In genomic region chr10:95408148-95408930, GRCh38 we compare ENCODE assay signal across 13 cellular contexts.
DNase-seq lines count a peak whose midpoint lies in the region; FAIRE-seq and TF ChIP-seq lines count a peak whose summit lies in the region.
"Had no signal": no experiment of that assay in that cellular context is flagged by ENCODE, and none has a peak within 500 bp of the region (broad histone marks: within the 10 kb centered on the region; RNA-seq: fewer than 3 reads in every experiment).

No MANE protein-coding gene starts in this region.

- no peaks in the 10 kb centered on the region for H3K79me2 ChIP-seq in H1 (ENCODE audit: control insufficient read depth in 1 of 2, insufficient read depth in 2 of 2, low read length in 2 of 2)

- H3K4me1 ChIP-seq in H1 (replicated peaks in 1 of 4; ENCODE audit: control insufficient read depth in 3 of 4, insufficient read depth in 4 of 4, low read length in 3 of 4) (peaks cover 4 to 12% (median 8%) of the 10 kb centered on the region in 4 experiments), mesenchymal stem cell (ENCODE audit: control insufficient read depth, insufficient read depth, low read depth, low read length) (no peaks in the 10 kb centered on the region), transverse colon (peaks cover 8 to 66% (median 51%) of the 10 kb centered on the region in 4 donors)

- H3K9ac ChIP-seq in H1 (replicated peaks in 1 of 4; ENCODE audit: extremely low read depth in 1 of 4, low read depth in 3 of 4, low read length in 3 of 4) (no peak overlapping the region; a peak in 1 of 7 replicates), mesenchymal stem cell (ENCODE audit: low read length) (peak overlapping the region; percentile 1)

- intact Hi-C loops in transverse colon (cut with DNase I; ENCODE audit: low total_unique reads), result no loop called here

- peak overlapping the region; percentile 33 for H4K5ac ChIP-seq in H1 (ENCODE audit: insufficient read length, low read depth, low read length)

- no peak overlapping the region for H3K56ac ChIP-seq in H1 (replicated peaks; ENCODE audit: insufficient read length, low read depth, low read length)

- in situ Hi-C loops in transverse colon (cut with MboI; ENCODE audit: low pct_ligation_motif_present in 1 of 4, low pct_unique_long_range_greater_than_20kb in 1 of 4, low sequenced_read_pairs in 3 of 4), result no loop called here

- no peaks in the 10 kb centered on the region for H3K9me3 ChIP-seq in H1 (ENCODE audit: insufficient read depth in 2 of 2, low read depth in 1 of 2, low read length in 1 of 2)
- no peaks in the 10 kb centered on the region for H3K9me3 ChIP-seq in mesenchymal stem cell (ENCODE audit: control insufficient read depth, low read length)
- no peaks in the 10 kb centered on the region for H3K9me3 ChIP-seq in transverse colon
- H3K9me3 ChIP-seq: HAP-1 had no signal

- FAIRE-seq in H1 (lab: Jason Lieb, UNC), result no peak
- FAIRE-seq: GM12891, GM19239 had no signal

- H3K18ac ChIP-seq in H1 (ENCODE audit: extremely low read depth, low read length) (0 out of 2 replicates have a peak overlapping the region, but pooled peaks have one; percentile 51), mesenchymal stem cell (ENCODE audit: low read depth in 1 of 2, low read length in 2 of 2) (no peak overlapping the region)

- peaks cover 0 to 9% (median 3%) of the 10 kb centered on the region in 4 experiments; a peak in 2 of 8 replicates for H3K36me3 ChIP-seq in H1 (ENCODE audit: control insufficient read depth in 2 of 4, insufficient read depth in 4 of 4, low read length in 3 of 4)
- no peaks in the 10 kb centered on the region for H3K36me3 ChIP-seq in mesenchymal stem cell (ENCODE audit: control insufficient read depth in 1 of 2, insufficient read depth in 2 of 2, low read depth in 1 of 2, low read length in 2 of 2)
- no peaks in the 10 kb centered on the region for H3K36me3 ChIP-seq in transverse colon
- H3K36me3 ChIP-seq: HAP-1 had no signal

- H3K23me2 ChIP-seq in H1 (ENCODE audit: low read depth, low read length), result no peaks in the 10 kb centered on the region

- TF ChIP-seq EP300 in H1 (IDR thresholded peaks at IDR 0.05; ENCODE audit: borderline replicate concordance in 1 of 2, low read depth in 2 of 2, low read length in 2 of 2) (no peak), transverse colon (IDR thresholded peaks at IDR 0.05; ENCODE audit: low read depth) (no peak)

- TF ChIP-seq RAD21 in H1 (IDR thresholded peaks at IDR 0.05 in 1 of 2, conservative IDR thresholded peaks at IDR 0.05 in 1 of 2; ENCODE audit: low read depth in 2 of 2, low read length in 2 of 2), result no peak

- H2BK20ac ChIP-seq in H1 (ENCODE audit: low read length), result peak overlapping the region; percentile 87; the same call in 1 of the 2 replicates

- H3K4me3 ChIP-seq in H1 (ENCODE audit: extremely low read depth in 1 of 4, insufficient read depth in 2 of 4, low read depth in 3 of 4, low read length in 4 of 4), result peak overlapping the region in 1 of 4 experiments; percentile 43; a peak in 1 of 8 replicates
- no peak overlapping the region for H3K4me3 ChIP-seq in mesenchymal stem cell (ENCODE audit: insufficient read depth in 1 of 2, low read depth in 1 of 2, low read length in 2 of 2)
- H3K4me3 ChIP-seq in transverse colon, result no peak overlapping the region
- H3K4me3 ChIP-seq: HAP-1 had no signal

- H4K8ac ChIP-seq in H1 (ENCODE audit: extremely low read depth, insufficient read depth, low read length) (no peak overlapping the region; the same call in 1 of the 2 replicates), mesenchymal stem cell (ENCODE audit: low read length) (no peak overlapping the region)

- no peak overlapping the region for H3K4ac ChIP-seq in H1 (replicated peaks; ENCODE audit: insufficient read length, low read depth, low read length)
- no peak overlapping the region for H3K4ac ChIP-seq in mesenchymal stem cell (ENCODE audit: low read depth in 1 of 2, low read length in 2 of 2)

- CTCF ChIA-PET in H1 (lab: Charles Lee; ENCODE audit: partially characterized antibody), result interaction anchor here (0.6 to 3.3 kb wide), 4 partner anchors 23 to 656 kb away, joined by 3 to 12 read pairs (median 4); no protein-coding TSS in a partner anchor

- H3K14ac ChIP-seq in H1 (ENCODE audit: insufficient read length), result no peak overlapping the region
- H3K14ac ChIP-seq in mesenchymal stem cell (ENCODE audit: low read length in 2 of 2), result no peak overlapping the region

- DNase-seq in M059J (ENCODE audit: low read depth) (peak; percentile 44), H1 (ENCODE audit: low read depth in 1 of 2, low spot score in 2 of 2) (no peak), mesenchymal stem cell (no peak), transverse colon (no peak), H4 (ENCODE audit: low spot score) (no peak), EL (no peak), SW 1271 (lab: John Stamatoyannopoulos, UW) (no peak), KG1 (lab: John Stamatoyannopoulos, UW) (no peak)
- DNase-seq: effector CD4-positive, alpha-beta T cell; NCI-H2029 treated with DMSO at 0.1 percent for 48 hours had no signal

- H3K27ac ChIP-seq in H1 (ENCODE audit: low read depth, low read length) (no peak overlapping the region), mesenchymal stem cell (ENCODE audit: low read length, poor library complexity, severe bottlenecking) (no peak overlapping the region), transverse colon (peak overlapping the region; percentile 72 to 86 (median 77))

- H2BK12ac ChIP-seq in H1 (ENCODE audit: low read depth, low read length), result peak overlapping the region; percentile 91
- no peak overlapping the region for H2BK12ac ChIP-seq in mesenchymal stem cell (ENCODE audit: low read length in 2 of 2)

- no peaks in the 10 kb centered on the region for H3K79me1 ChIP-seq in H1 (ENCODE audit: low read depth, low read length)
- H3K79me1 ChIP-seq in mesenchymal stem cell (replicated peaks; ENCODE audit: low read length, poor library complexity, severe bottlenecking), result no peaks in the 10 kb centered on the region

- H2BK5ac ChIP-seq in H1 (ENCODE audit: low read depth, low read length), result peak overlapping the region; percentile 90; the same call in 1 of the 2 replicates
- H2BK5ac ChIP-seq in mesenchymal stem cell (ENCODE audit: low read depth, low read length, poor library complexity, severe bottlenecking), result no peak overlapping the region

- TF ChIP-seq CTCF in H1 (IDR thresholded peaks at IDR 0.05; ENCODE audit: control extremely low read depth in 1 of 3, insufficient read depth in 1 of 3, low read depth in 1 of 3, low read length in 3 of 3) (no peak), transverse colon (IDR thresholded peaks at IDR 0.05) (no peak)

- 83% methylated on average over 7 of the region's 7 CpGs; no CpG with 5 or more reads in 1 of the 2 experiments for WGBS in H1 (ENCODE audit: extremely low coverage in 1 of 2, insufficient coverage in 1 of 2, insufficient read length in 1 of 2, insufficient replicate concordance in 2 of 2, low coverage in 1 of 2, low lambda C conversion rate in 2 of 2, missing lambda C conversion rate in 1 of 2), 2 experiments
- 84% methylated on average over 5 of the region's 7 CpGs for WGBS in mesenchymal stem cell
- WGBS in transverse colon (ENCODE audit: low coverage in 1 of 2), 2 donors, result 78 to 81% methylated on average over 6 to 7 of the region's 7 CpGs

- H2BK15ac ChIP-seq in H1 (ENCODE audit: low read length) (no peak overlapping the region), mesenchymal stem cell (ENCODE audit: low read depth, poor library complexity, severe bottlenecking) (no peak overlapping the region)

- H4K20me1 ChIP-seq in H1 (replicated peaks in 1 of 2; ENCODE audit: control insufficient read depth in 1 of 2, insufficient read depth in 2 of 2, low read length in 2 of 2), result no peaks in the 10 kb centered on the region

- H2AFZ ChIP-seq in H1 (ENCODE audit: low read length) (no peak overlapping the region), mesenchymal stem cell (ENCODE audit: low read depth, low read length) (no peak overlapping the region)

- H3K4me2 ChIP-seq in H1 (ENCODE audit: insufficient read depth in 1 of 2, low read depth in 2 of 2, low read length in 2 of 2), result peak overlapping the region in 1 of 2 experiments; percentile 19; a peak in 1 of 4 replicates
- no peak overlapping the region for H3K4me2 ChIP-seq in mesenchymal stem cell (ENCODE audit: low read length, poor library complexity, severe bottlenecking)

- POLR2A ChIA-PET in H1 (lab: Charles Lee; ENCODE audit: partially characterized antibody), result interaction anchor here (0.6 kb wide), 1 partner anchor 14 kb away, joined by 4 read pairs; no protein-coding TSS in a partner anchor

- H4K91ac ChIP-seq in H1 (replicated peaks; ENCODE audit: insufficient read length, low read length), result peak overlapping the region; percentile 36
- H4K91ac ChIP-seq in mesenchymal stem cell (ENCODE audit: low read length), result no peak overlapping the region

- H2BK120ac ChIP-seq in H1 (replicated peaks; ENCODE audit: low read depth, low read length), result peak overlapping the region; percentile 95
- no peak overlapping the region for H2BK120ac ChIP-seq in mesenchymal stem cell (ENCODE audit: low read depth, low read length)

- H3K27me3 ChIP-seq in H1 (replicated peaks in 1 of 4; ENCODE audit: control insufficient read depth in 3 of 4, extremely low read depth in 1 of 4, insufficient read depth in 3 of 4, low read length in 3 of 4) (no peaks in the 10 kb centered on the region), mesenchymal stem cell (ENCODE audit: control insufficient read depth in 1 of 2, insufficient read depth in 1 of 2, low read length in 2 of 2) (peaks cover 0 to 11% of the 10 kb centered on the region in 2 experiments), transverse colon (no peaks in the 10 kb centered on the region)

- no peak overlapping the region; the same call in 1 of the 2 replicates for H2AK5ac ChIP-seq in H1 (ENCODE audit: low read depth, low read length)
- H2AK5ac ChIP-seq in mesenchymal stem cell (ENCODE audit: low read length, severe bottlenecking), result no peak overlapping the region

- TF ChIP-seq POLR2A in H1 (IDR thresholded peaks at IDR 0.05; ENCODE audit: control extremely low read depth in 1 of 2, low read depth in 2 of 2, low read length in 2 of 2) (no peak), transverse colon (IDR thresholded peaks at IDR 0.05) (no peak)

- H3K23ac ChIP-seq in H1 (ENCODE audit: insufficient read length) (no peak overlapping the region), mesenchymal stem cell (ENCODE audit: low read length in 2 of 2) (no peak overlapping the region)

TF ChIP-seq in H1, 55 proteins besides CTCF, POLR2A, EP300 and RAD21 (continues in another document):
- TF ChIP-seq TAF7 (optimal IDR thresholded peaks at IDR 0.05; ENCODE audit: borderline replicate concordance, low read depth, low read length) (no peak), SUZ12 (IDR thresholded peaks at IDR 0.05; ENCODE audit: low read length) (no peak), PHF8 (conservative IDR thresholded peaks at IDR 0.05; ENCODE audit: low read depth, low read length) (no peak), JUN (IDR thresholded peaks at IDR 0.05; ENCODE audit: low read depth, low read length) (no peak), GTF2F1 (IDR thresholded peaks at IDR 0.05; ENCODE audit: borderline replicate concordance, low read depth, low read length) (no peak), TAF1 (IDR thresholded peaks at IDR 0.05; ENCODE audit: low read depth, low read length) (no peak), CBX8 (IDR thresholded peaks at IDR 0.05; ENCODE audit: borderline replicate concordance, low read depth, low read length) (no peak), SP4 (IDR thresholded peaks at IDR 0.05; ENCODE audit: low read length) (no peak)

Comparison
In these comparisons a context has a peak if more than half of its experiments do, and no peak if none do; other contexts are left out.
1. H3K27ac ChIP-seq: peak in transverse colon (4 of 4); none in H1 (single experiment) and mesenchymal stem cell (single experiment).